ENCODE assay signal across 1 cellular context in the genomic region with DNA sequence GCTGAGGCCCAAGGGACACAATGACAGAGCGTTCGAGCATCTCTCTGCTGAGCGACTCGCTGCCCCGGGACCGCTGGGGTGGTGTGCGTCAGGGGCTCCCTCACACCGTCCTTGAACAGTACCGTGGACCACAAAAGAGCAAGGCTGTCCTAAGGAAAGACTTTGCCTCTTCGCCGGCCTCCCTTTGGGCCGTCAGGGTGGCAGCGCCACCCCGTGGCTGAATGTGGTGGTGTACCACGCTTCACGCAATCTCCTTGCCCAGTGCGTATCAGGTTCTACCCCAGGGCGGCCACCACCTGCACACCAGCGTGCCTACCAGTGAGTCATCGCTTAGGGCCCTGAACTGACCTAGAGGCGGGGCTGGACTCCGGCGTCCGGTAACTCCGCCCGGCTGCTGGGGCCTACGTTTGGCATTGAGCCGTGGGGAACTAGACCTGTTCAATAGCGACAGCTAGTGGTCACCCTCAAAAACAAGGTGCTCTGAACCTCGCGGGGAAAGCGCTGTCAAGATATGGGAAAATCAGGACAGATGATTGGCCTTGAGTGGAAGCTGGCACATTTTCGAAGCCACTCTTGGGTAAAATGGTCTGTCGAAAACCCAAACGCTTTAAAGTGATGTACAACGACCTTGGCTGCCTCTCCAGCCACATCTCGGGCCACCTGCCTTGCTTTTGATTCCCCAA.
TF ChIP-seq lines count a peak whose summit lies in the region.

No MANE protein-coding gene starts in this region.

TF ChIP-seq in IMR-90, 13 proteins besides CTCF, POLR2A, EP300 and RAD21:
- no peak for TF ChIP-seq NFE2L2 (IDR thresholded peaks at IDR 0.05; ENCODE audit: low read depth, low read length)
- TF ChIP-seq SMC3 (IDR thresholded peaks at IDR 0.05; ENCODE audit: low read depth, low read length): peak; percentile 36
- TF ChIP-seq MAZ (IDR thresholded peaks at IDR 0.05; ENCODE audit: borderline replicate concordance, low read depth, low read length): peak; percentile 12; the same call in 1 of the 2 replicates
- TF ChIP-seq, protein P1, sequence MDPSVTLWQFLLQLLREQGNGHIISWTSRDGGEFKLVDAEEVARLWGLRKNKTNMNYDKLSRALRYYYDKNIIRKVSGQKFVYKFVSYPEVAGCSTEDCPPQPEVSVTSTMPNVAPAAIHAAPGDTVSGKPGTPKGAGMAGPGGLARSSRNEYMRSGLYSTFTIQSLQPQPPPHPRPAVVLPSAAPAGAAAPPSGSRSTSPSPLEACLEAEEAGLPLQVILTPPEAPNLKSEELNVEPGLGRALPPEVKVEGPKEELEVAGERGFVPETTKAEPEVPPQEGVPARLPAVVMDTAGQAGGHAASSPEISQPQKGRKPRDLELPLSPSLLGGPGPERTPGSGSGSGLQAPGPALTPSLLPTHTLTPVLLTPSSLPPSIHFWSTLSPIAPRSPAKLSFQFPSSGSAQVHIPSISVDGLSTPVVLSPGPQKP (IDR thresholded peaks at IDR 0.05; ENCODE audit: borderline replicate concordance, low read depth, low read length): no peak
- TF ChIP-seq CEBPB (IDR thresholded peaks at IDR 0.05; ENCODE audit: low read depth, low read length): peak; percentile 41; the same call in 1 of the 2 replicates
- no peak for TF ChIP-seq RCOR1 (IDR thresholded peaks at IDR 0.05; ENCODE audit: insufficient replicate concordance, low read length)
- peak; percentile 63; the same call in 1 of the 2 replicates for TF ChIP-seq FOS (IDR thresholded peaks at IDR 0.05; ENCODE audit: low read depth, low read length)
